ENCODE assay signal across 1 cellular context in the genomic region with DNA sequence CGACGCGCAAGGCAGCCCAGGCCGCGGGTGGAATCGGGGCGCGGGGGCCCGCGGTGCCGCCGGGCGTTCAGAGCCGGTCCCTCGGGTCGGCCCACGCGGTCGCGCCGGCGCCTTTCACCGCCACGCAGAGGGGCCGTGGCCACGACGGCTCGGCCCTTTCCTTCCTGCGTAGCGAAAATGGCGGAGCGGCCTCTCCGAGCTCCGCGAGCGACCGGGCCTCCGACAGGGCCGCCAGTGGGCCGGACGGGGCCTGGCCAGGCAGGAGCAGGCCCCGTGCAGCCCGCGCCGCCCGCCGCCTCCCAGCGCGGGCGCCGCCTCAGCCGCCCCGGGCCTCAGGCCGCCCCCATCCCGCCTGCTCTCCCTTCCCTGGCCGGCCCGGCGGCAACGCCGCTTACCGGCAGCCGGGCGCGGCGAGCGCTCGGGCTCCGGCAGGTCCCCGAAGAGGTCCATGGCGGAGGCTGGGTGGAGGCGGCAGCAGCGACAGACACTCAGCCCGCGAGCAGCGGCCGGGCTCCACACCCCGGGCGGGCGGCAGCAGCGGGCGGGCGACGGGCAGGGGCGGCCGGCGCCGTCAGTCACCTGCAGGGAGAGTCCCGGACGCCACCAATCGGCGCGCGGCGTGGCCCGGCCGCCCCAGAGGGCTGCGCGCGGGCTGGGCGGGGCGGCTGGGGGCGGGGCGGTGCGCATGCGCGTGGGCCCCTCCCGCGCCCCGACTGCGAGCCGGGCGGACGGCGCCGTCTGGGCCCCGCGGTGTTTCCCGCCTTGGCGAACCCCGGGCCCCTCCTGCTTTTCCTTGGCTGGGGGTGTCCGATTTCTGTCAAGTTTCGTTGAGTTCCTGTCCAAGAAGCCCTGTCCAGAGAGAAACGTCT.
TF ChIP-seq lines count a peak whose summit lies in the region.

Gene ILKAP, minus strand, starts transcription at position 592 of the 869 bp plus-strand sequence. Its CDS starts 142 bp downstream, at position 450.

TF ChIP-seq in HepG2, 621 proteins besides CTCF, POLR2A, EP300 and RAD21 (continued from another document):
- TF ChIP-seq PRMT3 (CRISPR knock-in tag; IDR thresholded peaks at IDR 0.05; ENCODE audit: borderline replicate concordance, low read depth) (no peak), SP2 (CRISPR knock-in tag; IDR thresholded peaks at IDR 0.05) (no peak), SMAD3 (CRISPR knock-in tag; IDR thresholded peaks at IDR 0.05) (no peak), HOXA5 (CRISPR knock-in tag; IDR thresholded peaks at IDR 0.05) (no peak), SOX13 (IDR thresholded peaks at IDR 0.05) (no peak), SOX13 (CRISPR knock-in tag; conservative IDR thresholded peaks at IDR 0.05 in 1 of 2, IDR thresholded peaks at IDR 0.05 in 1 of 2) (no peak)
